ENCODE assay signal across 19 cellular contexts in the genomic region with DNA sequence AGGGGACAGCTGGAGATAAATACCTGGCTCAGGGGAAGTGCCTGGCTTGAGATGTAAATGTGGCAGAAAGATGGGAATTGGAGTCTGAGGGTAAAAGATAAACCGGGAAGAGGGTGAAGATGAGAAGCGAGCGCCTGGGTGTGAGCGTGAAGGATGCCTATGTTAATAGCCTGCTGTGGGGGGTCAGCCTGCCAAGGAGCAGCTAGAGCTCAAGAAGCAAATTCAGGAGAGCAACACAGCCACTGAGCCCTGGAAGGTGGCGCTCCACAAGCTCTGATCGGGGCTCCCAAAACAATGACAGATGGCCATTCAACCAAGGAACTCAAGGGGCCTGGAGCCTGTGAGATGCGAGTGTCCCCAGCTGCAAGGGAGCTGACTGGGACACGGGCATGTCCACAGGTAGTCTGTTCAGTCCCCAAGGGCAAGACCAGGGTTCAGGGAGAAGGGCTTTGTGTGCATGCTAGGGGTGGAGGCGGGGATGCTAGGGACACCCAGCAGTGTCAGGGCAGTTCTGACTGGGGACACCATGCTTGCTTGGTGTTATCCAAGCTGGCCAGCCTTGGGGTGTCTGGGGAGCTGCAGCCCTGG. TPM values are rescaled to one million over a fixed set of nuclear protein-coding genes. Genes with fewer than 3 reads are reported as not detected.
DNase-seq lines count a peak whose midpoint lies in the region; ATAC-seq and TF ChIP-seq lines count a peak whose summit lies in the region.
"Had no signal": no experiment of that assay in that cellular context is flagged by ENCODE, and none has a peak within 500 bp of the region (broad histone marks: within the 10 kb centered on the region; RNA-seq: fewer than 3 reads in every experiment).

No MANE protein-coding gene starts in this region.

- no peak for ATAC-seq in GM21737 (IDR thresholded peaks at IDR 0.05; ENCODE audit: unreplicated experiment)
- ATAC-seq in HG02610 (IDR thresholded peaks at IDR 0.05; ENCODE audit: unreplicated experiment) = no peak

- H4K20me1 ChIP-seq in hepatocyte (ENCODE audit: insufficient read depth, poor library complexity, severe bottlenecking) = no peaks in the 10 kb centered on the region

- peak; percentile 54 for DNase-seq in NCI-H82 (lab: John Stamatoyannopoulos, UW)
- no peak for DNase-seq in NCI-H82 treated with DMSO at 0.1 percent for 48 hours (lab: John Stamatoyannopoulos, UW; ENCODE audit: unreplicated experiment)
- peak; percentile 15 for DNase-seq in NCI-H524 treated with DMSO at 0.1 percent for 48 hours (lab: John Stamatoyannopoulos, UW)
- DNase-seq in hepatocyte (ENCODE audit: low spot score) = peak; percentile 1
- DNase-seq in spleen = peak; percentile 47
- DNase-seq in stimulated activated CD4-positive, alpha-beta T cell treated with anti-CD3 and anti-CD28 coated beads, Interleukin-1b, Interleukin-23, amount 100 ng/mL, for 48 hours = no peak
- DNase-seq: CD8-positive, alpha-beta memory T cell; H9; IMR-90; NCI-H187 treated with DMSO at 0.1 percent for 48 hours; NCI-H446 treated with DMSO at 0.1 percent for 48 hours; NCI-H774 had no signal

- WGBS in hepatocyte (ENCODE audit: low lambda C conversion rate, missing lambda C conversion rate) = 29% methylated on average over 9 of the region's 9 CpGs
- 33 to 61% (median 47%) methylated on average over 8 to 9 of the region's 9 CpGs for WGBS in spleen, 5 donors

- TF ChIP-seq CTCF in hepatocyte (IDR thresholded peaks at IDR 0.05; ENCODE audit: poor library complexity) = no peak
- no peak for TF ChIP-seq CTCF in spleen (IDR thresholded peaks at IDR 0.05 in 8 of 11, conservative IDR thresholded peaks at IDR 0.05 in 3 of 11)

- no peaks in the 10 kb centered on the region for H3K4me1 ChIP-seq in hepatocyte (ENCODE audit: insufficient read depth)
- peaks cover 8 to 53% (median 33%) of the 10 kb centered on the region in 6 donors for H3K4me1 ChIP-seq in spleen

- no peak overlapping the region for H3K4me3 ChIP-seq in hepatocyte
- H3K4me3 ChIP-seq in spleen = no peak overlapping the region
- H3K4me3 ChIP-seq: BLaER1 had no signal

- H3K36me3 ChIP-seq in hepatocyte (replicated peaks; ENCODE audit: insufficient read depth, low read depth) (no peaks in the 10 kb centered on the region), spleen (peaks cover 0 to 6% (median 5%) of the 10 kb centered on the region in 6 donors)

- H3K27ac ChIP-seq in hepatocyte (no peak overlapping the region), spleen (no peak overlapping the region)
- H3K27ac ChIP-seq: BLaER1 had no signal

- H3K79me2 ChIP-seq in hepatocyte = peaks cover 12% of the 10 kb centered on the region

- peaks cover 55% of the 10 kb centered on the region for H3K27me3 ChIP-seq in hepatocyte
- H3K27me3 ChIP-seq in spleen (replicated peaks in 1 of 7) = peaks cover 6 to 56% (median 43%) of the 10 kb centered on the region in 7 donors

- H3K4me2 ChIP-seq in hepatocyte = no peak overlapping the region
- H3K4me2 ChIP-seq: BLaER1 had no signal

- no peak overlapping the region for H2AFZ ChIP-seq in hepatocyte

- no peaks in the 10 kb centered on the region for H3K9me2 ChIP-seq in hepatocyte (replicated peaks; ENCODE audit: insufficient read depth)

- intact Hi-C loops in spleen (cut with DNase I; ENCODE audit: low total_unique reads) = loop anchor here (10.0 kb wide), 1 partner anchor 328 kb away; a partner anchor contains a TSS

- TF ChIP-seq POLR2A in spleen (IDR thresholded peaks at IDR 0.05) = no peak

- H3K9me3 ChIP-seq in hepatocyte (ENCODE audit: low read depth) (no peaks in the 10 kb centered on the region), spleen (peaks cover 0 to 4% (median 0%) of the 10 kb centered on the region in 8 donors)

RNA-seq across cellular contexts. Expression of a gene that starts 2.8 kb away (rescaled TPM):
- not detected in 2 replicates for total RNA-seq in hepatocyte
- polyA plus RNA-seq in hepatocyte = not detected in 2 replicates
- not detected for total RNA-seq in spleen
- polyA plus RNA-seq in spleen = not detected
- total RNA-seq: A172; CD8-positive, alpha-beta memory T cell; Daoy; HT1080; IMR-90; LHCN-M2 had no signal
- polyA plus RNA-seq: CD8-positive, alpha-beta memory T cell; IMR-90 had no signal

RNA-seq across cellular contexts. Expression of a gene that starts 2.8 kb away (rescaled TPM):
- total RNA-seq in hepatocyte (7.6 and 9.0 TPM in 2 replicates), spleen (10 to 100 TPM; 13.4 to 21.3 (median 16.4) TPM)
- polyA plus RNA-seq in hepatocyte (11.4 and 11.7 TPM in 2 replicates), spleen (10 to 100 TPM; 13.2 to 17.3 (median 16.9) TPM)

RNA-seq across cellular contexts. Expression of a gene that starts 16.2 kb away (rescaled TPM):
- total RNA-seq in hepatocyte = not detected in 2 replicates
- polyA plus RNA-seq in hepatocyte = not detected in 2 replicates
- not detected for total RNA-seq in spleen
- polyA plus RNA-seq in spleen = under 1 TPM in 2 of 3 donors, not detected in 1; 0.03 to 0.06 TPM
- total RNA-seq: A172; CD8-positive, alpha-beta memory T cell; Daoy; H9; HT1080; IMR-90; LHCN-M2 had no signal
- polyA plus RNA-seq: CD8-positive, alpha-beta memory T cell; IMR-90 had no signal

RNA-seq across cellular contexts. Expression of a gene that starts 25.1 kb away (rescaled TPM):
- total RNA-seq in hepatocyte (45.2 and 61.5 TPM in 2 replicates), spleen (10 to 100 TPM; 40.4 to 60.7 (median 51.3) TPM)
- polyA plus RNA-seq in hepatocyte (62.4 and 67.2 TPM in 2 replicates), spleen (10 to 100 TPM in 2 of 3 donors, 1 to 10 TPM in 1; 9.5 to 26.0 (median 11.8) TPM)

RNA-seq across cellular contexts. Expression of a gene that starts 31.2 kb away (rescaled TPM):
- total RNA-seq in hepatocyte (162 and 187 TPM in 2 replicates), spleen (10 to 100 TPM; 32.5 to 47.5 (median 36.0) TPM)
- polyA plus RNA-seq in hepatocyte (395 and 422 TPM in 2 replicates), spleen (10 to 100 TPM; 23.5 to 59.7 (median 26.1) TPM)

Comparison
In these comparisons a context has a peak if more than half of its experiments do, and no peak if none do; other contexts are left out.
1. DNase-seq: peak in NCI-H82 (single experiment), NCI-H524 treated with DMSO at 0.1 percent for 48 hours (single experiment), hepatocyte (single experiment) and spleen (single experiment); none in NCI-H82 treated with DMSO at 0.1 percent for 48 hours (single experiment) and stimulated activated CD4-positive, alpha-beta T cell treated with anti-CD3 and anti-CD28 coated beads, Interleukin-1b, Interleukin-23, amount 100 ng/mL, for 48 hours (single experiment).